ENCODE assay signal across 10 cellular contexts in genomic region chr2:193240752-193241151, GRCh38.
DNase-seq lines count a peak whose midpoint lies in the region; ATAC-seq and TF ChIP-seq lines count a peak whose summit lies in the region.
"Had no signal": no experiment of that assay in that cellular context is flagged by ENCODE, and none has a peak within 500 bp of the region (broad histone marks: within the 10 kb centered on the region; RNA-seq: fewer than 3 reads in every experiment).

No MANE protein-coding gene starts in this region.

- no peaks in the 10 kb centered on the region for H3F3A ChIP-seq in DOHH2 (ENCODE audit: control insufficient read depth, insufficient read depth)

- no peak overlapping the region for H3K4me3 Mint-ChIP-seq in activated CD4-positive, alpha-beta T cell treated with anti-CD3 and anti-CD28 coated beads, Interleukin-2, amount 10 ng/mL, durations not matched to agents 7 days and 5 days
- no peak overlapping the region for H3K4me3 Mint-ChIP-seq in activated T-helper 17 cell treated with anti-CD3 and anti-CD28 coated beads, Interleukin-2, amount 50 U/mL, for 72 hours

- H3K9me3 Mint-ChIP-seq in activated CD4-positive, alpha-beta T cell treated with anti-CD3 and anti-CD28 coated beads, Interleukin-2, amount 10 ng/mL, durations not matched to agents 7 days and 5 days: no peaks in the 10 kb centered on the region
- no peaks in the 10 kb centered on the region for H3K9me3 Mint-ChIP-seq in activated T-helper 17 cell treated with anti-CD3 and anti-CD28 coated beads, Interleukin-2, amount 50 U/mL, for 72 hours

- peak; percentile 74 for ATAC-seq in GM21786 (IDR thresholded peaks at IDR 0.05; ENCODE audit: unreplicated experiment)
- ATAC-seq in activated T-helper 17 cell treated with anti-CD3 and anti-CD28 coated beads, Interleukin-2, amount 50 U/mL, for 72 hours (replicated peaks): no peak

- no peaks in the 10 kb centered on the region for H3K79me2 ChIP-seq in DOHH2 (ENCODE audit: control insufficient read depth, low read length)

- POLR2A ChIA-PET in activated CD4-positive, alpha-beta T cell treated with anti-CD3 and anti-CD28 coated beads, Interleukin-2, amount 10 ng/mL, durations not matched to agents 7 days and 5 days (lab: Charles Lee): no interaction called here

- H3K4me1 ChIP-seq in DOHH2 (ENCODE audit: control insufficient read depth, low read length) (no peaks in the 10 kb centered on the region), sigmoid colon (no peaks in the 10 kb centered on the region)

- peak; percentile 5 for DNase-seq in NCI-H526 treated with DMSO at 0.1 percent for 48 hours (lab: John Stamatoyannopoulos, UW)
- peak; percentile 26 for DNase-seq in iPS-NIHi7 (ENCODE audit: extremely low spot score)
- DNase-seq in activated CD4-positive, alpha-beta T cell treated with anti-CD3 and anti-CD28 coated beads, Interleukin-2, amount 10 ng/mL, durations not matched to agents 7 days and 5 days: no peak
- no peak for DNase-seq in sigmoid colon
- no peak for DNase-seq in DMS79 (lab: John Stamatoyannopoulos, UW)
- DNase-seq: activated gamma-delta T cell, T-helper 1 cell had no signal

- no peak for TF ChIP-seq EP300 in sigmoid colon (IDR thresholded peaks at IDR 0.05)

- intact Hi-C loops in sigmoid colon (cut with DNase I): no loop called here

- H3K36me3 ChIP-seq in DOHH2 (ENCODE audit: control insufficient read depth, low read length) (no peaks in the 10 kb centered on the region), sigmoid colon (no peaks in the 10 kb centered on the region)

- no peak overlapping the region for H3K27ac Mint-ChIP-seq in activated CD4-positive, alpha-beta T cell treated with anti-CD3 and anti-CD28 coated beads, Interleukin-2, amount 10 ng/mL, durations not matched to agents 7 days and 5 days
- no peak overlapping the region for H3K27ac Mint-ChIP-seq in activated T-helper 17 cell treated with anti-CD3 and anti-CD28 coated beads, Interleukin-2, amount 50 U/mL, for 72 hours

- CTCF ChIA-PET in activated CD4-positive, alpha-beta T cell treated with anti-CD3 and anti-CD28 coated beads, Interleukin-2, amount 10 ng/mL, durations not matched to agents 7 days and 5 days (lab: Charles Lee): no interaction called here

- no peak for TF ChIP-seq POLR2A in sigmoid colon (IDR thresholded peaks at IDR 0.05)

- H3K4me2 ChIP-seq in DOHH2 (ENCODE audit: low read length): no peak overlapping the region

- H3K4me3 ChIP-seq in DOHH2 (ENCODE audit: low read length): no peak overlapping the region
- no peak overlapping the region for H3K4me3 ChIP-seq in sigmoid colon

- H3K27me3 ChIP-seq in DOHH2 (ENCODE audit: control insufficient read depth, low read length) (no peaks in the 10 kb centered on the region), sigmoid colon (no peaks in the 10 kb centered on the region)

- no peaks in the 10 kb centered on the region for H3K9me2 ChIP-seq in DOHH2 (replicated peaks; ENCODE audit: control insufficient read depth, low read length)

- H3K36me3 Mint-ChIP-seq in activated CD4-positive, alpha-beta T cell treated with anti-CD3 and anti-CD28 coated beads, Interleukin-2, amount 10 ng/mL, durations not matched to agents 7 days and 5 days (ENCODE audit: low read depth): no peaks in the 10 kb centered on the region
- H3K36me3 Mint-ChIP-seq in activated T-helper 17 cell treated with anti-CD3 and anti-CD28 coated beads, Interleukin-2, amount 50 U/mL, for 72 hours (ENCODE audit: low read depth): no peaks in the 10 kb centered on the region

- H3K27ac ChIP-seq in DOHH2 (ENCODE audit: low read depth, low read length) (no peak overlapping the region), sigmoid colon (no peak overlapping the region)

- TF ChIP-seq CTCF in DOHH2 (IDR thresholded peaks at IDR 0.05; ENCODE audit: low read depth, low read length, poor library complexity, severe bottlenecking): peak; percentile 39
- no peak for TF ChIP-seq CTCF in sigmoid colon (IDR thresholded peaks at IDR 0.05)

- H3K9me3 ChIP-seq in DOHH2 (ENCODE audit: control insufficient read depth, insufficient read depth, low read length): no peaks in the 10 kb centered on the region
- H3K9me3 ChIP-seq in sigmoid colon: no peaks in the 10 kb centered on the region

- 94% methylated on average over 1 of the region's 1 CpG for WGBS in sigmoid colon, 2 donors

- no peaks in the 10 kb centered on the region for H3K27me3 Mint-ChIP-seq in activated CD4-positive, alpha-beta T cell treated with anti-CD3 and anti-CD28 coated beads, Interleukin-2, amount 10 ng/mL, durations not matched to agents 7 days and 5 days
- H3K27me3 Mint-ChIP-seq in activated T-helper 17 cell treated with anti-CD3 and anti-CD28 coated beads, Interleukin-2, amount 50 U/mL, for 72 hours: no peaks in the 10 kb centered on the region

- H4K20me1 ChIP-seq in DOHH2 (ENCODE audit: control insufficient read depth, insufficient read depth, low read depth, low read length): no peaks in the 10 kb centered on the region

- no peaks in the 10 kb centered on the region for H3K4me1 Mint-ChIP-seq in activated CD4-positive, alpha-beta T cell treated with anti-CD3 and anti-CD28 coated beads, Interleukin-2, amount 10 ng/mL, durations not matched to agents 7 days and 5 days
- no peaks in the 10 kb centered on the region for H3K4me1 Mint-ChIP-seq in activated T-helper 17 cell treated with anti-CD3 and anti-CD28 coated beads, Interleukin-2, amount 50 U/mL, for 72 hours

Comparison
In these comparisons a context has a peak if more than half of its experiments do, and no peak if none do; other contexts are left out.
1. DNase-seq: peak in NCI-H526 treated with DMSO at 0.1 percent for 48 hours (single experiment) and iPS-NIHi7 (single experiment); none in activated CD4-positive, alpha-beta T cell treated with anti-CD3 and anti-CD28 coated beads, Interleukin-2, amount 10 ng/mL, durations not matched to agents 7 days and 5 days (single experiment), sigmoid colon (single experiment) and DMS79 (single experiment).